In the genomic region with DNA sequence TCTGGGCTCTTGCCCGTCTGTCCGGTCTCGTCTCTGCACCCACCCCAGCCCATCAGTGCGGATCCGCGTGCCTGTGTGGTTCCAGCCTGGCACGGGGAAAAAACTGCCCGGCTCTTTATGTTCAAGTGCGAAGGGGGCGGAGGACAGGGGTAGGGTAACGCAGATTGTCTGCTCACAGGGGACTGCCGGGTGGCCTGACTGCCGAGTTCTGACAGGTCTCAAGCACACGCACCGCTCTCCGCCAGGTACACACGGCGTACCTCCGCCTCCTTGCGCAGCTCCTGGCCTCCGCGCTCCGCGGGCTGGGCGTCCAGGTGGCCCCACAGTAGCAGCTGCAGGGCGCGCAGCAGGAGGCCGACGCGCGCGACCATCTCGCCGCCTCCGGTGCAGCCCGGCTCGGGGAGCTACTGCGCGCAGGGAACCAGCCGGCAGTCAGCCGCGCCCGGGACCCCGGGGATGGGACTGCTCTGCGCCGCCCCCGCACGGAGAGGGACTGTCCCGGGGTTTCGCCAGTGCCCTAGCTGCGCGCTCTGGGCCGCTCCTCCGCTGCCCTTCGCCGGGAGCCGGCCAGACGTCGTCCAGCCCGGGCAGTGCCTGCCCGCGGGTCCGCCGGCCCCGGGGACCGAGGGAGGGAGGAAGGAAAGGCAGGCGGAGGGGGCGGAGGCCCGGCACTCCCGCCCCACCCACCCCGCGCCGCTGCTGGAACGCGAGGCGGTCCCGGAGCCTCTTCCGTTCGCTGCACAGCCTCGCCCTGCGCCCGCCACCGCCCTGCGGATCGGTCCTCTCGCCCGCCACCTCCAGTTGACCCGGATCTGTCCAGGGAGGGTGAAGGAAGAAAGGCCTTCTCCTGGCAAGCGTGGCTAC, we compare ENCODE assay signal across 1 cellular context.
TF ChIP-seq lines count a peak whose summit lies in the region.

A gene with protein sequence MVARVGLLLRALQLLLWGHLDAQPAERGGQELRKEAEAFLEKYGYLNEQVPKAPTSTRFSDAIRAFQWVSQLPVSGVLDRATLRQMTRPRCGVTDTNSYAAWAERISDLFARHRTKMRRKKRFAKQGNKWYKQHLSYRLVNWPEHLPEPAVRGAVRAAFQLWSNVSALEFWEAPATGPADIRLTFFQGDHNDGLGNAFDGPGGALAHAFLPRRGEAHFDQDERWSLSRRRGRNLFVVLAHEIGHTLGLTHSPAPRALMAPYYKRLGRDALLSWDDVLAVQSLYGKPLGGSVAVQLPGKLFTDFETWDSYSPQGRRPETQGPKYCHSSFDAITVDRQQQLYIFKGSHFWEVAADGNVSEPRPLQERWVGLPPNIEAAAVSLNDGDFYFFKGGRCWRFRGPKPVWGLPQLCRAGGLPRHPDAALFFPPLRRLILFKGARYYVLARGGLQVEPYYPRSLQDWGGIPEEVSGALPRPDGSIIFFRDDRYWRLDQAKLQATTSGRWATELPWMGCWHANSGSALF (minus strand): TSS at position 635 of the 864 bp plus-strand sequence. CDS start 264 bp downstream, at position 371.

TF ChIP-seq in IMR-90, 13 proteins besides CTCF, POLR2A, EP300 and RAD21:
- TF ChIP-seq CEBPB (IDR thresholded peaks at IDR 0.05; ENCODE audit: low read depth, low read length) (no peak), MXI1 (IDR thresholded peaks at IDR 0.05; ENCODE audit: borderline replicate concordance, low read depth, low read length) (no peak), SMC3 (IDR thresholded peaks at IDR 0.05; ENCODE audit: low read depth, low read length) (no peak), RFX5 (IDR thresholded peaks at IDR 0.05; ENCODE audit: low read depth, low read length) (no peak), BHLHE40 (IDR thresholded peaks at IDR 0.05; ENCODE audit: low read depth, low read length) (no peak), RCOR1 (IDR thresholded peaks at IDR 0.05; ENCODE audit: insufficient replicate concordance, low read length) (no peak)
